ENCODE assay signal across 23 cellular contexts in genomic region chr5:33291216-33292000, GRCh38.
"Had no signal": no experiment of that assay in that cellular context is flagged by ENCODE, and none has a peak within 500 bp of the region (broad histone marks: within the 10 kb centered on the region; RNA-seq: fewer than 3 reads in every experiment).

No MANE protein-coding gene starts in this region.

- H3K4me1 ChIP-seq: gastroesophageal sphincter, prostate gland, tibial nerve, uterus had no signal

- H3K36me3 ChIP-seq: gastroesophageal sphincter, neural progenitor cell, prostate gland, tibial nerve, uterus had no signal

- FAIRE-seq: endometrium had no signal

- H3K4me2 ChIP-seq: hepatocyte, neural progenitor cell had no signal

- H3K9ac ChIP-seq: neural progenitor cell had no signal

- H3K4me3 ChIP-seq: coronary artery, gastroesophageal sphincter, hepatocyte, mucosa of descending colon, neural progenitor cell, prostate gland, tibial nerve, uterus had no signal

- H3K27ac ChIP-seq: gastroesophageal sphincter, hepatocyte, neural progenitor cell, prostate gland, tibial nerve, uterus had no signal

- ATAC-seq: activated CD4-positive, alpha-beta T cell treated with anti-CD3 and anti-CD28 coated beads for 36 hours; esophagus mucosa; gastroesophageal sphincter; left colon; mucosa of descending colon; SK-N-SH treated with all-trans-retinoic acid at 6 μM for 48 hours; T-cell; WTC11 had no signal

- H2AFZ ChIP-seq: hepatocyte, neural progenitor cell had no signal

- DNase-seq: activated CD4-positive, alpha-beta T cell treated with anti-CD3 and anti-CD28 coated beads for 36 hours; activated CD4-positive, alpha-beta T cell treated with anti-CD3 and anti-CD28 coated beads, Interleukin-2, amount 50 U/mL, for 48 hours; activated naive CD4-positive, alpha-beta T cell treated with Interleukin-2 at 50 U/mL for 16 hours; activated naive CD8-positive, alpha-beta T cell treated with anti-CD3 and anti-CD28 coated beads, Interleukin-2, amount 10 ng/mL, durations not matched to agents 7 days and 5 days; activated T-cell treated with anti-CD3 and anti-CD28 coated beads for 4 hours; amygdala; left colon; mucosa of descending colon; naive B cell; stimulated activated CD8-positive, alpha-beta memory T cell treated with anti-CD3 and anti-CD28 coated beads, Interleukin-4, amount 100 ng/mL, for 48 hours; stimulated activated naive CD4-positive, alpha-beta T cell; T-cell; uterus had no signal

- H3K27me3 ChIP-seq: gastroesophageal sphincter, hepatocyte, neural progenitor cell, tibial nerve, uterus had no signal

- H3K9me3 ChIP-seq: gastroesophageal sphincter, mucosa of descending colon, prostate gland, uterus had no signal
